Comparison of ENCODE assay signal across 9 cellular contexts in genomic region chr2:91442246-91442905, GRCh38.
DNase-seq lines count a peak whose midpoint lies in the region; ATAC-seq and TF ChIP-seq lines count a peak whose summit lies in the region.
"Had no signal": no experiment of that assay in that cellular context is flagged by ENCODE, and none has a peak within 500 bp of the region (broad histone marks: within the 10 kb centered on the region; RNA-seq: fewer than 3 reads in every experiment).

No MANE protein-coding gene starts in this region.

- TF ChIP-seq EP300 in suprapubic skin (IDR thresholded peaks at IDR 0.05) = no peak

- CTCF ChIA-PET in activated CD4-positive, alpha-beta T cell treated with anti-CD3 and anti-CD28 coated beads, Interleukin-2, amount 10 ng/mL, durations not matched to agents 7 days and 5 days (lab: Charles Lee) = no interaction called here

- peaks cover 14% of the 10 kb centered on the region for H3K27me3 Mint-ChIP-seq in activated CD4-positive, alpha-beta T cell treated with anti-CD3 and anti-CD28 coated beads, Interleukin-2, amount 10 ng/mL, durations not matched to agents 7 days and 5 days
- H3K27me3 Mint-ChIP-seq in activated T-cell treated with anti-CD3 and anti-CD28 coated beads, Interleukin-2, amount 50 U/mL, for 72 hours (ENCODE audit: low read depth) = peaks cover 20% of the 10 kb centered on the region

- DNase-seq in activated CD4-positive, alpha-beta T cell treated with anti-CD3 and anti-CD28 coated beads for 48 hours = peak; percentile 16
- no peak for DNase-seq in activated CD4-positive, alpha-beta T cell treated with anti-CD3 and anti-CD28 coated beads, Interleukin-2, amount 10 ng/mL, durations not matched to agents 7 days and 5 days
- DNase-seq in activated T-cell treated with anti-CD3 and anti-CD28 coated beads, Interleukin-2, amount 50 U/mL, for 72 hours = no peak
- peak; percentile 55 to 78 for DNase-seq in suprapubic skin (ENCODE audit: low spot score in 2 of 2)
- no peak for DNase-seq in medulla oblongata (ENCODE audit: extremely low spot score)
- DNase-seq in NOMO-1 (lab: John Stamatoyannopoulos, UW; ENCODE audit: unreplicated experiment in 2 of 2) = no peak

- H3K4me3 Mint-ChIP-seq in activated CD4-positive, alpha-beta T cell treated with anti-CD3 and anti-CD28 coated beads, Interleukin-2, amount 10 ng/mL, durations not matched to agents 7 days and 5 days = no peak overlapping the region
- peak overlapping the region; percentile 14 to 53 for H3K4me3 Mint-ChIP-seq in activated T-cell treated with anti-CD3 and anti-CD28 coated beads, Interleukin-2, amount 50 U/mL, for 72 hours

- peaks cover 14% of the 10 kb centered on the region for H3K4me1 ChIP-seq in suprapubic skin

- peaks cover 43% of the 10 kb centered on the region for H3K27me3 ChIP-seq in suprapubic skin

- no peaks in the 10 kb centered on the region for H3K36me3 ChIP-seq in suprapubic skin

- ATAC-seq in activated T-cell treated with anti-CD3 and anti-CD28 coated beads, Interleukin-2, amount 50 U/mL, for 72 hours (replicated peaks in 1 of 2) = no peak
- ATAC-seq in HG02588 (IDR thresholded peaks at IDR 0.05; ENCODE audit: unreplicated experiment) = no peak
- ATAC-seq: effector memory CD8-positive, alpha-beta T cell had no signal

- TF ChIP-seq CTCF in suprapubic skin (IDR thresholded peaks at IDR 0.05) = no peak

- peaks cover 9% of the 10 kb centered on the region for H3K9me3 ChIP-seq in iPS-18c (ENCODE audit: control insufficient read depth, insufficient read depth, low read length)
- H3K9me3 ChIP-seq in suprapubic skin = no peaks in the 10 kb centered on the region

- H3K27ac Mint-ChIP-seq in activated CD4-positive, alpha-beta T cell treated with anti-CD3 and anti-CD28 coated beads, Interleukin-2, amount 10 ng/mL, durations not matched to agents 7 days and 5 days = no peak overlapping the region
- H3K27ac Mint-ChIP-seq in activated T-cell treated with anti-CD3 and anti-CD28 coated beads, Interleukin-2, amount 50 U/mL, for 72 hours = no peak overlapping the region
- H3K27ac Mint-ChIP-seq: effector memory CD8-positive, alpha-beta T cell had no signal

- no peak for TF ChIP-seq POLR2A in suprapubic skin (IDR thresholded peaks at IDR 0.05)

- H3K36me3 Mint-ChIP-seq in activated CD4-positive, alpha-beta T cell treated with anti-CD3 and anti-CD28 coated beads, Interleukin-2, amount 10 ng/mL, durations not matched to agents 7 days and 5 days (ENCODE audit: low read depth) = peaks cover 3% of the 10 kb centered on the region
- H3K36me3 Mint-ChIP-seq in activated T-cell treated with anti-CD3 and anti-CD28 coated beads, Interleukin-2, amount 50 U/mL, for 72 hours (ENCODE audit: insufficient read depth in 2 of 2) = peaks cover 7 to 8% of the 10 kb centered on the region in 2 donors

- peaks cover 5% of the 10 kb centered on the region for H3K9me3 Mint-ChIP-seq in activated CD4-positive, alpha-beta T cell treated with anti-CD3 and anti-CD28 coated beads, Interleukin-2, amount 10 ng/mL, durations not matched to agents 7 days and 5 days
- H3K9me3 Mint-ChIP-seq in activated T-cell treated with anti-CD3 and anti-CD28 coated beads, Interleukin-2, amount 50 U/mL, for 72 hours = peaks cover 7% of the 10 kb centered on the region in 2 donors

- H3K4me3 ChIP-seq in iPS-18c (ENCODE audit: insufficient read depth, low read depth, low read length) = peak overlapping the region; percentile 58
- peak overlapping the region; percentile 43 for H3K4me3 ChIP-seq in suprapubic skin

- H3K4me1 Mint-ChIP-seq in activated CD4-positive, alpha-beta T cell treated with anti-CD3 and anti-CD28 coated beads, Interleukin-2, amount 10 ng/mL, durations not matched to agents 7 days and 5 days = no peaks in the 10 kb centered on the region
- no peaks in the 10 kb centered on the region for H3K4me1 Mint-ChIP-seq in activated T-cell treated with anti-CD3 and anti-CD28 coated beads, Interleukin-2, amount 50 U/mL, for 72 hours (ENCODE audit: low read depth)

- 4% methylated on average over 82 of the region's 82 CpGs for WGBS in suprapubic skin

- POLR2A ChIA-PET in activated CD4-positive, alpha-beta T cell treated with anti-CD3 and anti-CD28 coated beads, Interleukin-2, amount 10 ng/mL, durations not matched to agents 7 days and 5 days (lab: Charles Lee) = no interaction called here

- no peak overlapping the region for H3K27ac ChIP-seq in suprapubic skin

Comparison
In these comparisons a context has a peak if more than half of its experiments do, and no peak if none do; other contexts are left out.
1. DNase-seq: peak in activated CD4-positive, alpha-beta T cell treated with anti-CD3 and anti-CD28 coated beads for 48 hours (single experiment) and suprapubic skin (2 of 2); none in activated CD4-positive, alpha-beta T cell treated with anti-CD3 and anti-CD28 coated beads, Interleukin-2, amount 10 ng/mL, durations not matched to agents 7 days and 5 days (single experiment), activated T-cell treated with anti-CD3 and anti-CD28 coated beads, Interleukin-2, amount 50 U/mL, for 72 hours (0 of 2), medulla oblongata (single experiment) and NOMO-1 (0 of 2).